In the genomic region with DNA sequence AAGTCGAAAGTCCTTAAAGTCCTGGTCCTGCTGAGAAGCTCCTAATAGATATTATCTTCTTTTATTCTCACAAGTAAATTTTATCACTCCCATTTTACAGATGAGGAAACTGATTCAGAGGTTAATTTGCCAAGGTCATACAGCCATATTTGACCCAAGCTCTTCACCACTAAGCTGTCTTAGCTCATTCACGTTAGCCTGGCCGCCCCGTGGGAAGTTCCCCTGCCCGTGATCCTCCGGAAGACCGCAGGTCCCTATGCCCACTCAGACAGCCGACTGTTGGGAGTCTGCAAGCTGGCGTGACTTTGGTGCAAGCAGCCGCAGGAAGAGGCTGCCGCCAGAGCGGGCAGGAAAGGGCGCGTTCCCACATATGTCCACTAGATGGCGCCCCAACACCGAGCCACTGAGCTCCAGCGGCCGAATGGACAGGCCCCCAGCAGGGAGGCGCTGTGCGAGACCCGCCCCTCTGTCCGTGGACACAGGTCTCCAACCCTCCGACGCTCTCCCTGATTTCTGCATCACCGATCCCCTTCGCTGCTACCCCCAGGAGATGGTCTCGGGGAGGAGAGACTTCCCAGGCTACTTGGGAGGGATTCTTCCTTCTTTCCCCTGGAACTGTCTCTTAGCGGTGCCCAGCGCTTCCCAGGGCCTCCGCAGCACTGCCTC, we compare ENCODE assay signal across 8 cellular contexts. TPM values are rescaled to one million over a fixed set of nuclear protein-coding genes. Genes with fewer than 3 reads are reported as not detected.
DNase-seq lines count a peak whose midpoint lies in the region; ATAC-seq lines count a peak whose summit lies in the region.

No MANE protein-coding gene starts in this region.

- H3K9me3 Mint-ChIP-seq in CD4-positive, CD25-positive, alpha-beta regulatory T cell = no peaks in the 10 kb centered on the region

- ATAC-seq in CD4-positive, CD25-positive, alpha-beta regulatory T cell (ENCODE audit: low read depth in 2 of 2) = peak; percentile 64
- peak; percentile 83 for ATAC-seq in GM19328 (IDR thresholded peaks at IDR 0.05; ENCODE audit: unreplicated experiment)
- peak; percentile 65 for ATAC-seq in HG03457 (IDR thresholded peaks at IDR 0.05; ENCODE audit: unreplicated experiment)

- peak overlapping the region; percentile 35 for H3K9ac ChIP-seq in endocrine pancreas (ENCODE audit: control insufficient read depth, insufficient read depth, low read length)

- H3K36me3 ChIP-seq in CD4-positive, CD25-positive, alpha-beta regulatory T cell (ENCODE audit: control insufficient read depth, insufficient read depth, low read length) = no peaks in the 10 kb centered on the region
- no peaks in the 10 kb centered on the region for H3K36me3 ChIP-seq in endocrine pancreas (ENCODE audit: control insufficient read depth, insufficient read depth, low read length)
- no peaks in the 10 kb centered on the region for H3K36me3 ChIP-seq in mesodermal cell (ENCODE audit: control insufficient read depth, insufficient read depth, low read length)

- H3K4me1 ChIP-seq in CD4-positive, CD25-positive, alpha-beta regulatory T cell (ENCODE audit: control insufficient read depth, insufficient read depth, low read length, poor library complexity, severe bottlenecking) = peaks cover 19% of the 10 kb centered on the region
- H3K4me1 ChIP-seq in endocrine pancreas (ENCODE audit: control insufficient read depth, insufficient read depth, low read length) (peaks cover 8% of the 10 kb centered on the region), mesodermal cell (ENCODE audit: control insufficient read depth, insufficient read depth, low read length, poor library complexity, severe bottlenecking) (peaks cover 31% of the 10 kb centered on the region)

- H3K4me3 ChIP-seq in CD4-positive, CD25-positive, alpha-beta regulatory T cell (ENCODE audit: low read depth, low read length) = peak overlapping the region; percentile 69
- no peak overlapping the region for H3K4me3 ChIP-seq in endocrine pancreas (ENCODE audit: control insufficient read depth, insufficient read depth, low read length)
- peak overlapping the region; percentile 34 for H3K4me3 ChIP-seq in mesodermal cell (ENCODE audit: extremely low read depth, insufficient read depth, low read length, poor library complexity, severe bottlenecking)

- H3K9me3 ChIP-seq in CD4-positive, CD25-positive, alpha-beta regulatory T cell (ENCODE audit: control insufficient read depth in 2 of 2, low read length in 2 of 2) = no peaks in the 10 kb centered on the region
- H3K9me3 ChIP-seq in endocrine pancreas (ENCODE audit: control insufficient read depth, low read length) (no peaks in the 10 kb centered on the region), mesodermal cell (ENCODE audit: control insufficient read depth, low read length) (no peaks in the 10 kb centered on the region)

- H3K4me3 Mint-ChIP-seq in CD4-positive, CD25-positive, alpha-beta regulatory T cell = peak overlapping the region; percentile 79 to 94 (median 84)

- no peak overlapping the region for H3K27ac ChIP-seq in CD4-positive, CD25-positive, alpha-beta regulatory T cell (ENCODE audit: insufficient read depth, low read length, poor library complexity, severe bottlenecking)
- H3K27ac ChIP-seq in mesodermal cell (ENCODE audit: low read depth, low read length, severe bottlenecking) = no peak overlapping the region

- H3K27me3 ChIP-seq in CD4-positive, CD25-positive, alpha-beta regulatory T cell (ENCODE audit: control insufficient read depth, insufficient read depth, low read length) = peaks cover 2% of the 10 kb centered on the region
- no peaks in the 10 kb centered on the region for H3K27me3 ChIP-seq in endocrine pancreas (ENCODE audit: control insufficient read depth, insufficient read depth, low read length)

- peaks cover 4 to 28% (median 23%) of the 10 kb centered on the region in 4 donors for H3K4me1 Mint-ChIP-seq in CD4-positive, CD25-positive, alpha-beta regulatory T cell

- no peaks in the 10 kb centered on the region for H3K27me3 Mint-ChIP-seq in CD4-positive, CD25-positive, alpha-beta regulatory T cell

- DNase-seq in CD4-positive, CD25-positive, alpha-beta regulatory T cell = peak; percentile 79 to 85 (median 82)
- peak; percentile 68 for DNase-seq in NOMO-1 treated with dmso at 0.1 percent for 144 hours (lab: John Stamatoyannopoulos, UW; ENCODE audit: unreplicated experiment)
- peak; percentile 63 for DNase-seq in activated CD8-positive, alpha-beta memory T cell treated with anti-CD3 and anti-CD28 coated beads, Interleukin-2, amount 50 U/mL, for 24 hours (ENCODE audit: extremely low read depth)
- DNase-seq in stimulated activated CD8-positive, alpha-beta memory T cell treated with anti-CD3 and anti-CD28 coated beads, Interleukin-15, amount 100 ng/mL, for 1 hour (ENCODE audit: low read depth) = peak; percentile 75

- WGBS in mesodermal cell (ENCODE audit: insufficient coverage in 2 of 2), 2 experiments = 3% methylated on average over 26 to 27 of the region's 30 CpGs

- no peaks in the 10 kb centered on the region for H3K36me3 Mint-ChIP-seq in CD4-positive, CD25-positive, alpha-beta regulatory T cell

- peak overlapping the region; percentile 35 to 91 (median 89) for H3K27ac Mint-ChIP-seq in CD4-positive, CD25-positive, alpha-beta regulatory T cell

RNA-seq across cellular contexts. Expression of a gene that starts 10.0 kb away (rescaled TPM):
- 6.1 TPM for total RNA-seq in CD4-positive, CD25-positive, alpha-beta regulatory T cell
- 1 to 10 TPM in 1 of 4 donors, under 1 TPM in 2, not detected in 1; 0.25 to 1.3 (median 0.30) TPM for polyA plus RNA-seq in CD4-positive, CD25-positive, alpha-beta regulatory T cell
- polyA plus RNA-seq in mesodermal cell (2013, experiment 1 of 2) = 68.5 TPM
- 47.6 TPM for polyA plus RNA-seq in mesodermal cell (2013, experiment 2 of 2)

RNA-seq across cellular contexts. Expression of a gene that starts 40.8 kb away (rescaled TPM):
- total RNA-seq in CD4-positive, CD25-positive, alpha-beta regulatory T cell = 115 TPM
- polyA plus RNA-seq in CD4-positive, CD25-positive, alpha-beta regulatory T cell = 10 to 100 TPM in 1 of 4 donors, 1 to 10 TPM in 3; 7.7 to 16.0 (median 8.2) TPM
- polyA plus RNA-seq in mesodermal cell (2013, experiment 1 of 2) = 41.5 TPM
- polyA plus RNA-seq in mesodermal cell (2013, experiment 2 of 2) = 27.4 TPM

RNA-seq across cellular contexts. Expression of a gene that starts 55.2 kb away (rescaled TPM):
- 20.5 TPM for total RNA-seq in CD4-positive, CD25-positive, alpha-beta regulatory T cell
- polyA plus RNA-seq in CD4-positive, CD25-positive, alpha-beta regulatory T cell = 1 to 10 TPM; 2.4 to 5.5 (median 3.5) TPM
- 4.5 TPM for polyA plus RNA-seq in mesodermal cell (2013, experiment 1 of 2)
- 4.4 TPM for polyA plus RNA-seq in mesodermal cell (2013, experiment 2 of 2)

RNA-seq across cellular contexts. Expression of a gene that starts 55.4 kb away (rescaled TPM):
- total RNA-seq in CD4-positive, CD25-positive, alpha-beta regulatory T cell = 83.9 TPM
- polyA plus RNA-seq in CD4-positive, CD25-positive, alpha-beta regulatory T cell = 100 to 1,000 TPM in 1 of 4 donors, 10 to 100 TPM in 3; 94.0 to 102 (median 96.1) TPM
- polyA plus RNA-seq in mesodermal cell (2013, experiment 1 of 2) = 72.4 TPM
- 66.4 TPM for polyA plus RNA-seq in mesodermal cell (2013, experiment 2 of 2)
